1 cellular context compared by ENCODE assay signal in the genomic region with DNA sequence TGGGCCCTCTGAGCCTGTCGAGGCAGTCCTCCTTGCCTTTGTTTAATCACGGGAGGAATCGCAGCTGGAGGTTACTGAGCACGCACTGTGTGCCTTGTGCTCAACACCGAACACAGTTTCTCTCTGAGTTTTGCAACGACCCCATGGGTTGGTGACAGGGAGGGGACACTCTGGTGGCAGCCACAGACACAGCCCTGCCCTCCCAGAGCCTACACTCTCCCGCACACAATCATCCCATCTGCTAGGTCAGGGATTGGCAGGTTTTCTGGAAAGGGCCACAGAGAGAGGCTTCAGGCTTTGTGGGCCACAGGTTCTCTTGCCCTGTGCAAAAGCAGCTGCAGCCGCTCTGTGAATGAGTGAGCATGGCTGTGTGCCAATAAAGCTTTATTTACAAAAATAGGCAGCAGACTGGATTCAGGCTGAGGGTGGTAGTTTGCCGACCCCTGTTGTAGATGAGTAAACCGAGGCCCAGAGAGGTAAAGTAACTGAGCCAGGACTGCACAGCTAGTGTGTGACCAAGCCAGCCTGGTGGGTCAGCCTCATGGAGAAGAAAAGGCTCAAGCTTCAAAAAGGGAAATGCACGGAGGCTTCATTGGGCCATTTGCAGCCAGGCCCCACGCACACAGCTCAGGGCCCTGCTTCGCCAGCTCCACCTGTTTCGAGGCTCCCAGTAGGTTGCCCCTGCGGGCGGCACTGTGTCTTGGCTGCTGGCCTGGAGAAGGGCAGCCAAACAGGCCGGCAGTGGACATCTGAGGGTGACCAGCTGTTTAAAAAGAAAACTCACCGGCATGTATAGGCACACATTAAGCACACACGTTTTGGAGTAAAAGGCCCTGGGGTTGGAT.
TF ChIP-seq lines count a peak whose summit lies in the region.

No MANE protein-coding gene starts in this region.

TF ChIP-seq in IMR-90, 13 proteins besides CTCF, POLR2A, EP300 and RAD21:
- TF ChIP-seq MAFK (IDR thresholded peaks at IDR 0.05; ENCODE audit: low read depth, low read length), result no peak
- no peak for TF ChIP-seq NFE2L2 (IDR thresholded peaks at IDR 0.05; ENCODE audit: low read depth, low read length)
- TF ChIP-seq, protein P1, sequence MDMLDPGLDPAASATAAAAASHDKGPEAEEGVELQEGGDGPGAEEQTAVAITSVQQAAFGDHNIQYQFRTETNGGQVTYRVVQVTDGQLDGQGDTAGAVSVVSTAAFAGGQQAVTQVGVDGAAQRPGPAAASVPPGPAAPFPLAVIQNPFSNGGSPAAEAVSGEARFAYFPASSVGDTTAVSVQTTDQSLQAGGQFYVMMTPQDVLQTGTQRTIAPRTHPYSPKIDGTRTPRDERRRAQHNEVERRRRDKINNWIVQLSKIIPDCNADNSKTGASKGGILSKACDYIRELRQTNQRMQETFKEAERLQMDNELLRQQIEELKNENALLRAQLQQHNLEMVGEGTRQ (IDR thresholded peaks at IDR 0.05; ENCODE audit: low read depth, low read length), result no peak
- TF ChIP-seq CEBPB (IDR thresholded peaks at IDR 0.05; ENCODE audit: low read depth, low read length), result no peak
- no peak for TF ChIP-seq RFX5 (IDR thresholded peaks at IDR 0.05; ENCODE audit: low read depth, low read length)
- TF ChIP-seq RCOR1 (IDR thresholded peaks at IDR 0.05; ENCODE audit: insufficient replicate concordance, low read length), result no peak
- TF ChIP-seq BHLHE40 (IDR thresholded peaks at IDR 0.05; ENCODE audit: low read depth, low read length), result no peak
- TF ChIP-seq SMC3 (IDR thresholded peaks at IDR 0.05; ENCODE audit: low read depth, low read length), result no peak
- TF ChIP-seq, protein P2, sequence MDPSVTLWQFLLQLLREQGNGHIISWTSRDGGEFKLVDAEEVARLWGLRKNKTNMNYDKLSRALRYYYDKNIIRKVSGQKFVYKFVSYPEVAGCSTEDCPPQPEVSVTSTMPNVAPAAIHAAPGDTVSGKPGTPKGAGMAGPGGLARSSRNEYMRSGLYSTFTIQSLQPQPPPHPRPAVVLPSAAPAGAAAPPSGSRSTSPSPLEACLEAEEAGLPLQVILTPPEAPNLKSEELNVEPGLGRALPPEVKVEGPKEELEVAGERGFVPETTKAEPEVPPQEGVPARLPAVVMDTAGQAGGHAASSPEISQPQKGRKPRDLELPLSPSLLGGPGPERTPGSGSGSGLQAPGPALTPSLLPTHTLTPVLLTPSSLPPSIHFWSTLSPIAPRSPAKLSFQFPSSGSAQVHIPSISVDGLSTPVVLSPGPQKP (IDR thresholded peaks at IDR 0.05; ENCODE audit: borderline replicate concordance, low read depth, low read length), result no peak
- no peak for TF ChIP-seq FOS (IDR thresholded peaks at IDR 0.05; ENCODE audit: low read depth, low read length)
- TF ChIP-seq MXI1 (IDR thresholded peaks at IDR 0.05; ENCODE audit: borderline replicate concordance, low read depth, low read length), result no peak
- no peak for TF ChIP-seq CHD1 (IDR thresholded peaks at IDR 0.05; ENCODE audit: low read depth, low read length)
- TF ChIP-seq MAZ (IDR thresholded peaks at IDR 0.05; ENCODE audit: borderline replicate concordance, low read depth, low read length), result no peak
